Comparison of ENCODE assay signal across 11 cellular contexts in genomic region chr2:134079373-134079772, GRCh38.
A peak's percentile ranks its signal among the peaks of the same experiment; 100 is the strongest.
DNase-seq lines count a peak whose midpoint lies in the region; ATAC-seq and TF ChIP-seq lines count a peak whose summit lies in the region.
"Had no signal": no experiment of that assay in that cellular context is flagged by ENCODE, and none has a peak within 500 bp of the region (broad histone marks: within the 10 kb centered on the region; RNA-seq: fewer than 3 reads in every experiment).

No MANE protein-coding gene starts in this region.

- no peak for TF ChIP-seq CTCF in left ventricle myocardium inferior (IDR thresholded peaks at IDR 0.05; ENCODE audit: borderline replicate concordance)
- no peak for TF ChIP-seq CTCF in heart right ventricle (IDR thresholded peaks at IDR 0.05)
- no peak for TF ChIP-seq CTCF in upper lobe of right lung (IDR thresholded peaks at IDR 0.05)
- TF ChIP-seq CTCF in Caco-2 (IDR thresholded peaks at IDR 0.05; ENCODE audit: insufficient read depth in 1 of 2, low read depth in 1 of 2, low read length in 1 of 2, severe bottlenecking in 1 of 2, unreplicated experiment in 1 of 2) = no peak

- H3K4me3 ChIP-seq in left ventricle myocardium inferior = no peak overlapping the region
- no peak overlapping the region for H3K4me3 ChIP-seq in heart right ventricle
- H3K4me3 ChIP-seq in upper lobe of right lung = no peak overlapping the region
- H3K4me3 ChIP-seq in Caco-2 (ENCODE audit: low read depth, low read length) = no peak overlapping the region
- H3K4me3 ChIP-seq: A549 had no signal

- peak overlapping the region; percentile 57 for H3K27ac ChIP-seq in left ventricle myocardium inferior (replicated peaks)
- H3K27ac ChIP-seq in heart right ventricle = peak overlapping the region in 2 of 10 donors; percentile 29 to 67
- H3K27ac ChIP-seq in upper lobe of right lung = no peak overlapping the region
- H3K27ac ChIP-seq: A549 had no signal

- no peaks in the 10 kb centered on the region for H3K36me3 Mint-ChIP-seq in activated T-helper 17 cell treated with anti-CD3 and anti-CD28 coated beads, Interleukin-2, amount 50 U/mL, for 72 hours (ENCODE audit: low read depth)
- no peaks in the 10 kb centered on the region for H3K36me3 Mint-ChIP-seq in Caco-2 (ENCODE audit: insufficient read depth, unreplicated experiment)
- H3K36me3 Mint-ChIP-seq in activated T-cell treated with anti-CD3 and anti-CD28 coated beads, Interleukin-2, amount 50 U/mL, for 72 hours (ENCODE audit: insufficient read depth in 2 of 2) = no peaks in the 10 kb centered on the region

- H3K9me3 ChIP-seq in left ventricle myocardium inferior (replicated peaks) (no peaks in the 10 kb centered on the region), heart right ventricle (peaks cover 0 to 6% (median 0%) of the 10 kb centered on the region in 11 donors), upper lobe of right lung (no peaks in the 10 kb centered on the region), Caco-2 (peaks cover 7% of the 10 kb centered on the region)
- H3K9me3 ChIP-seq: A549 had no signal

- intact Hi-C loops in left ventricle myocardium inferior (cut with micrococcal nuclease) (no loop called here), heart right ventricle (cut with DNase I) (loop anchor here in 1 of 10 donors (10.0 kb wide), 1 partner anchor 445 kb away; no protein-coding TSS in a partner anchor), upper lobe of right lung (cut with DNase I) (no loop called here), Caco-2 (cut with micrococcal nuclease; ENCODE audit: unreplicated experiment) (no loop called here)

- H3K4me1 ChIP-seq in left ventricle myocardium inferior = peaks cover 21% of the 10 kb centered on the region
- peaks cover 0 to 33% (median 5%) of the 10 kb centered on the region in 9 donors for H3K4me1 ChIP-seq in heart right ventricle
- H3K4me1 ChIP-seq in upper lobe of right lung = peaks cover 6% of the 10 kb centered on the region
- no peaks in the 10 kb centered on the region for H3K4me1 ChIP-seq in Caco-2
- H3K4me1 ChIP-seq: A549 had no signal

- POLR2A ChIA-PET in Caco-2 (lab: Charles Lee) = no interaction called here

- H3K27me3 ChIP-seq in left ventricle myocardium inferior (ENCODE audit: low read depth) = no peaks in the 10 kb centered on the region
- H3K27me3 ChIP-seq in heart right ventricle = no peaks in the 10 kb centered on the region
- H3K27me3 ChIP-seq in upper lobe of right lung = no peaks in the 10 kb centered on the region
- H3K27me3 ChIP-seq in Caco-2 (replicated peaks; ENCODE audit: control insufficient read depth, insufficient read depth, low read length) = no peaks in the 10 kb centered on the region

- DNase-seq in left ventricle myocardium inferior (no peak), heart right ventricle (no peak), upper lobe of right lung (no peak), Caco-2 (no peak)
- no peak for DNase-seq in activated T-cell treated with anti-CD3 and anti-CD28 coated beads, Interleukin-2, amount 50 U/mL, for 72 hours
- DNase-seq: H9, NCI-H748 treated with DMSO at 0.1 percent for 48 hours had no signal

- no peaks in the 10 kb centered on the region for H3K36me3 ChIP-seq in left ventricle myocardium inferior
- H3K36me3 ChIP-seq in heart right ventricle = no peaks in the 10 kb centered on the region
- H3K36me3 ChIP-seq in upper lobe of right lung = no peaks in the 10 kb centered on the region
- no peaks in the 10 kb centered on the region for H3K36me3 ChIP-seq in Caco-2 (ENCODE audit: control insufficient read depth, insufficient read depth, low read length)

- ATAC-seq in heart right ventricle (no peak), GM21737 (IDR thresholded peaks at IDR 0.05; ENCODE audit: unreplicated experiment) (peak; percentile 91), HG03175 (IDR thresholded peaks at IDR 0.05; ENCODE audit: unreplicated experiment) (peak; percentile 96), upper lobe of right lung (peak; percentile 84)
- no peak for ATAC-seq in activated T-helper 17 cell treated with anti-CD3 and anti-CD28 coated beads, Interleukin-2, amount 50 U/mL, for 72 hours (replicated peaks)
- no peak for ATAC-seq in activated T-cell treated with anti-CD3 and anti-CD28 coated beads, Interleukin-2, amount 50 U/mL, for 72 hours (replicated peaks in 1 of 2)
- ATAC-seq: A549 had no signal

- CTCF ChIA-PET in Caco-2 (lab: Charles Lee) = no interaction called here

- no TSS peak for BruUV-seq in Caco-2 (replicated peaks; lab: Mats Ljungman, UMichigan)

- WGBS in heart right ventricle, 2 donors = 95 to 98% methylated on average over 4 of the region's 4 CpGs

- H3K4me1 Mint-ChIP-seq in activated T-helper 17 cell treated with anti-CD3 and anti-CD28 coated beads, Interleukin-2, amount 50 U/mL, for 72 hours = no peaks in the 10 kb centered on the region
- H3K4me1 Mint-ChIP-seq in Caco-2 (ENCODE audit: low read depth, unreplicated experiment) = no peaks in the 10 kb centered on the region
- H3K4me1 Mint-ChIP-seq in activated T-cell treated with anti-CD3 and anti-CD28 coated beads, Interleukin-2, amount 50 U/mL, for 72 hours (ENCODE audit: low read depth) = no peaks in the 10 kb centered on the region

- no peaks in the 10 kb centered on the region for H3K9me3 Mint-ChIP-seq in activated T-helper 17 cell treated with anti-CD3 and anti-CD28 coated beads, Interleukin-2, amount 50 U/mL, for 72 hours
- H3K9me3 Mint-ChIP-seq in Caco-2 (ENCODE audit: unreplicated experiment) = peaks cover 9% of the 10 kb centered on the region
- no peaks in the 10 kb centered on the region for H3K9me3 Mint-ChIP-seq in activated T-cell treated with anti-CD3 and anti-CD28 coated beads, Interleukin-2, amount 50 U/mL, for 72 hours

- H3K4me3 Mint-ChIP-seq in activated T-helper 17 cell treated with anti-CD3 and anti-CD28 coated beads, Interleukin-2, amount 50 U/mL, for 72 hours = no peak overlapping the region
- no peak overlapping the region for H3K4me3 Mint-ChIP-seq in Caco-2 (ENCODE audit: unreplicated experiment)
- no peak overlapping the region for H3K4me3 Mint-ChIP-seq in activated T-cell treated with anti-CD3 and anti-CD28 coated beads, Interleukin-2, amount 50 U/mL, for 72 hours
- H3K4me3 Mint-ChIP-seq: H9 had no signal

- H3K27me3 Mint-ChIP-seq in activated T-helper 17 cell treated with anti-CD3 and anti-CD28 coated beads, Interleukin-2, amount 50 U/mL, for 72 hours = peaks cover 21% of the 10 kb centered on the region
- no peaks in the 10 kb centered on the region for H3K27me3 Mint-ChIP-seq in Caco-2 (ENCODE audit: insufficient read depth, unreplicated experiment)
- peaks cover 34% of the 10 kb centered on the region for H3K27me3 Mint-ChIP-seq in activated T-cell treated with anti-CD3 and anti-CD28 coated beads, Interleukin-2, amount 50 U/mL, for 72 hours (ENCODE audit: low read depth)

- no peak overlapping the region for H3K27ac Mint-ChIP-seq in activated T-helper 17 cell treated with anti-CD3 and anti-CD28 coated beads, Interleukin-2, amount 50 U/mL, for 72 hours
- no peak overlapping the region for H3K27ac Mint-ChIP-seq in Caco-2 (ENCODE audit: unreplicated experiment)
- H3K27ac Mint-ChIP-seq in activated T-cell treated with anti-CD3 and anti-CD28 coated beads, Interleukin-2, amount 50 U/mL, for 72 hours = no peak overlapping the region

Comparison
In these comparisons a context has a peak if more than half of its experiments do, and no peak if none do; other contexts are left out.
1. ATAC-seq: peak in GM21737 (single experiment), HG03175 (single experiment) and upper lobe of right lung (single experiment); none in heart right ventricle (0 of 8), activated T-helper 17 cell treated with anti-CD3 and anti-CD28 coated beads, Interleukin-2, amount 50 U/mL, for 72 hours (single experiment) and activated T-cell treated with anti-CD3 and anti-CD28 coated beads, Interleukin-2, amount 50 U/mL, for 72 hours (0 of 2).